In the genomic region with DNA sequence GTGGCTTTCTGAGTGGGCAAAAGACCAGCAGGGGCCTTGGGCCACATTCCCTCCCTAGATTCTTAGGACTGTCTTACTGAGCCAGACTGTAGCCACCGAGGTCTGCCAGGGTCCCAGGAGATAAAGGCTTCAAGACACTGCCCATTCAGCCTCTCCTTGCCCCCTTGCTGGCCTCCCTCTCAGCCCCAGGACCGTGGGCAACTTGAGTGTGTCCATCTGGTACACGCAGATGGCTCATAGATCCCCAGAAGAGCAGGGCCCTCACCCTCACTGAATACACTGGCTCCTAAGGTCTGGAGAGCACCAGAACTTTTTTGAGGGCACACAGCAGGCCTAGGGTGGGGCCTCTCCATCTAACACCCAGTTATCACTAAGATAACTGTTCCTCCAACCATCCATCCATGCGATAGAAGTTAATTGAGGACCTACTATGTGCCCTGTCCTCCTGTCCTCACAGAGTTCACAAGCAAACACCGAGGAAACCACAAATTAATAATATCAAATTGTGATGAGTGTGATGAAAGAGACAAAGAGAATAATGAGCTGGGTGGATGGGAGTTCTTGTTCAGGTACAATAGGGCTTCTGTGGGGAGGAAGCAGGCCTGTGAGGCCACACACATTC, we compare ENCODE assay signal across 15 cellular contexts. TPM values are rescaled to one million over a fixed set of nuclear protein-coding genes. Genes with fewer than 3 reads are reported as not detected.
A peak's percentile ranks its signal among the peaks of the same experiment; 100 is the strongest.
DNase-seq lines count a peak whose midpoint lies in the region; ATAC-seq and TF ChIP-seq lines count a peak whose summit lies in the region.
"Had no signal": no experiment of that assay in that cellular context is flagged by ENCODE, and none has a peak within 500 bp of the region (broad histone marks: within the 10 kb centered on the region; RNA-seq: fewer than 3 reads in every experiment).

No MANE protein-coding gene starts in this region.

- dilution Hi-C loops in mammary epithelial cell (cut with HindIII; ENCODE audit: low sequenced_read_pairs) = no loop called here

- H3K36me3 ChIP-seq in breast epithelium (no peaks in the 10 kb centered on the region), mammary epithelial cell (ENCODE audit: insufficient read depth, low read length) (no peaks in the 10 kb centered on the region), esophagus (ENCODE audit: control insufficient read depth in 2 of 2, insufficient read depth in 2 of 2, low read length in 1 of 2) (no peaks in the 10 kb centered on the region), upper lobe of right lung (no peaks in the 10 kb centered on the region)

- H3K9me3 ChIP-seq in breast epithelium (no peaks in the 10 kb centered on the region), mammary epithelial cell (replicated peaks; ENCODE audit: insufficient read depth, low read length) (no peaks in the 10 kb centered on the region), esophagus (ENCODE audit: control insufficient read depth in 2 of 2, insufficient read depth in 1 of 2, low read depth in 1 of 2, low read length in 1 of 2) (no peaks in the 10 kb centered on the region), upper lobe of right lung (no peaks in the 10 kb centered on the region)

- intact Hi-C loops in breast epithelium (cut with DNase I; ENCODE audit: low total_unique reads) (loop anchor here (10.0 kb wide), 1 partner anchor 54 kb away; no protein-coding TSS in a partner anchor), mammary epithelial cell (cut with micrococcal nuclease) (loop anchor here (1.0 kb wide), 3 partner anchors 58 to 276 kb away; no protein-coding TSS in a partner anchor), upper lobe of right lung (cut with DNase I) (no loop called here)

- H3K9me3 Mint-ChIP-seq in osteocyte (ENCODE audit: unreplicated experiment) = no peaks in the 10 kb centered on the region
- H3K9me3 Mint-ChIP-seq in activated T-cell treated with anti-CD3 and anti-CD28 coated beads, Interleukin-2, amount 50 U/mL, for 72 hours = no peaks in the 10 kb centered on the region
- H3K9me3 Mint-ChIP-seq in effector memory CD8-positive, alpha-beta T cell = no peaks in the 10 kb centered on the region
- H3K9me3 Mint-ChIP-seq: activated naive CD8-positive, alpha-beta T cell treated with anti-CD3 and anti-CD28 coated beads, Interleukin-2, amount 50 U/mL, for 24 hours; WTC11 had no signal

- no peaks in the 10 kb centered on the region for H3K4me1 ChIP-seq in breast epithelium
- peaks cover 2% of the 10 kb centered on the region for H3K4me1 ChIP-seq in mammary epithelial cell (ENCODE audit: insufficient read depth, low read length)
- no peaks in the 10 kb centered on the region for H3K4me1 ChIP-seq in esophagus (ENCODE audit: control insufficient read depth in 2 of 2, insufficient read depth in 2 of 2, low read length in 1 of 2)
- H3K4me1 ChIP-seq in upper lobe of right lung = peaks cover 2% of the 10 kb centered on the region

- no TSS peak for BruUV-seq in mammary epithelial cell (replicated peaks; lab: Mats Ljungman, UMichigan)

- H4K20me1 ChIP-seq in mammary epithelial cell (ENCODE audit: insufficient read depth, low read length) = no peaks in the 10 kb centered on the region

- H2AFZ ChIP-seq in mammary epithelial cell (ENCODE audit: low read depth, low read length) = no peak overlapping the region

- TF ChIP-seq CTCF in breast epithelium (IDR thresholded peaks at IDR 0.05) = no peak
- no peak for TF ChIP-seq CTCF in mammary epithelial cell (conservative IDR thresholded peaks at IDR 0.05 in 1 of 2, IDR thresholded peaks at IDR 0.05 in 1 of 2; ENCODE audit: extremely low read depth in 1 of 2, insufficient read depth in 1 of 2, low read depth in 1 of 2, low read length in 2 of 2)
- TF ChIP-seq CTCF in osteocyte (IDR thresholded peaks at IDR 0.05) = no peak
- TF ChIP-seq CTCF in upper lobe of right lung (IDR thresholded peaks at IDR 0.05) = no peak

- TF ChIP-seq POLR2A in breast epithelium (IDR thresholded peaks at IDR 0.05) = no peak

- peak overlapping the region; percentile 94 for H3K27ac Mint-ChIP-seq in osteocyte (ENCODE audit: unreplicated experiment)
- H3K27ac Mint-ChIP-seq in activated T-cell treated with anti-CD3 and anti-CD28 coated beads, Interleukin-2, amount 50 U/mL, for 72 hours = no peak overlapping the region
- H3K27ac Mint-ChIP-seq in effector memory CD8-positive, alpha-beta T cell = no peak overlapping the region
- H3K27ac Mint-ChIP-seq: activated naive CD8-positive, alpha-beta T cell treated with anti-CD3 and anti-CD28 coated beads, Interleukin-2, amount 50 U/mL, for 24 hours; WTC11 had no signal

- peaks cover 82% of the 10 kb centered on the region for H3K4me1 Mint-ChIP-seq in osteocyte (ENCODE audit: unreplicated experiment)
- H3K4me1 Mint-ChIP-seq in activated T-cell treated with anti-CD3 and anti-CD28 coated beads, Interleukin-2, amount 50 U/mL, for 72 hours (ENCODE audit: low read depth) = peaks cover 6% of the 10 kb centered on the region
- peaks cover 9 to 15% of the 10 kb centered on the region in 2 donors for H3K4me1 Mint-ChIP-seq in effector memory CD8-positive, alpha-beta T cell (ENCODE audit: low read depth in 2 of 2)

- H3K9ac ChIP-seq in mammary epithelial cell (ENCODE audit: insufficient read depth, low read length) = no peak overlapping the region

- H3K27me3 ChIP-seq in breast epithelium (no peaks in the 10 kb centered on the region), mammary epithelial cell (ENCODE audit: insufficient read depth, low read length) (no peaks in the 10 kb centered on the region), esophagus (ENCODE audit: control insufficient read depth in 1 of 2, insufficient read depth in 2 of 2, low read length in 2 of 2) (no peaks in the 10 kb centered on the region), upper lobe of right lung (no peaks in the 10 kb centered on the region)

- DNase-seq in breast epithelium (ENCODE audit: low spot score in 2 of 2) = no peak
- no peak for DNase-seq in mammary epithelial cell
- DNase-seq in osteocyte (ENCODE audit: extremely low spot score, unreplicated experiment) = no peak
- DNase-seq in upper lobe of right lung = no peak
- no peak for DNase-seq in activated T-cell treated with anti-CD3 and anti-CD28 coated beads, Interleukin-2, amount 50 U/mL, for 72 hours
- DNase-seq in effector memory CD8-positive, alpha-beta T cell = no peak
- DNase-seq: activated naive CD8-positive, alpha-beta T cell treated with anti-CD3 and anti-CD28 coated beads, Interleukin-2, amount 50 U/mL, for 24 hours; NCI-H2081 had no signal

- H3K36me3 Mint-ChIP-seq in osteocyte (ENCODE audit: unreplicated experiment) = no peaks in the 10 kb centered on the region
- H3K36me3 Mint-ChIP-seq in activated T-cell treated with anti-CD3 and anti-CD28 coated beads, Interleukin-2, amount 50 U/mL, for 72 hours (ENCODE audit: insufficient read depth in 2 of 2) = no peaks in the 10 kb centered on the region
- H3K36me3 Mint-ChIP-seq in effector memory CD8-positive, alpha-beta T cell (ENCODE audit: insufficient read depth) = no peaks in the 10 kb centered on the region
- H3K36me3 Mint-ChIP-seq: WTC11 had no signal

- no peak overlapping the region for H3K4me3 ChIP-seq in breast epithelium
- no peak overlapping the region for H3K4me3 ChIP-seq in mammary epithelial cell (replicated peaks in 1 of 3; ENCODE audit: insufficient read depth in 1 of 3, low read depth in 2 of 3, low read length in 3 of 3)
- no peak overlapping the region for H3K4me3 ChIP-seq in esophagus (ENCODE audit: low read depth in 1 of 2, low read length in 2 of 2)
- no peak overlapping the region for H3K4me3 ChIP-seq in upper lobe of right lung

- H3K27ac ChIP-seq in breast epithelium (peak overlapping the region; percentile 63 to 93), mammary epithelial cell (ENCODE audit: insufficient read depth, low read depth, low read length) (no peak overlapping the region), esophagus (ENCODE audit: low read depth in 2 of 2, low read length in 1 of 2) (peak overlapping the region; percentile 35 to 47), upper lobe of right lung (peak overlapping the region; percentile 63)

- H3K4me2 ChIP-seq in mammary epithelial cell (ENCODE audit: insufficient read depth, low read depth, low read length) = no peak overlapping the region

- no peaks in the 10 kb centered on the region for H3K27me3 Mint-ChIP-seq in osteocyte (ENCODE audit: unreplicated experiment)
- peaks cover 41% of the 10 kb centered on the region for H3K27me3 Mint-ChIP-seq in activated T-cell treated with anti-CD3 and anti-CD28 coated beads, Interleukin-2, amount 50 U/mL, for 72 hours (ENCODE audit: low read depth)
- H3K27me3 Mint-ChIP-seq in effector memory CD8-positive, alpha-beta T cell = peaks cover 6 to 59% of the 10 kb centered on the region in 2 donors

- CTCF ChIA-PET in mammary epithelial cell (lab: Charles Lee; ENCODE audit: low non-redundant PET) = no interaction called here

- H3K4me3 Mint-ChIP-seq in osteocyte (ENCODE audit: unreplicated experiment) = no peak overlapping the region
- H3K4me3 Mint-ChIP-seq in activated T-cell treated with anti-CD3 and anti-CD28 coated beads, Interleukin-2, amount 50 U/mL, for 72 hours = no peak overlapping the region
- no peak overlapping the region for H3K4me3 Mint-ChIP-seq in effector memory CD8-positive, alpha-beta T cell
- H3K4me3 Mint-ChIP-seq: activated naive CD8-positive, alpha-beta T cell treated with anti-CD3 and anti-CD28 coated beads, Interleukin-2, amount 50 U/mL, for 24 hours had no signal

- 70% methylated on average over 5 of the region's 5 CpGs for WGBS in mammary epithelial cell (ENCODE audit: low coverage, missing lambda C conversion rate)
- WGBS in esophagus, 2 donors = 70 to 85% methylated on average over 5 of the region's 5 CpGs

- ATAC-seq in upper lobe of right lung (no peak), GM21717 (IDR thresholded peaks at IDR 0.05; ENCODE audit: unreplicated experiment) (no peak)
- no peak for ATAC-seq in activated T-cell treated with anti-CD3 and anti-CD28 coated beads, Interleukin-2, amount 50 U/mL, for 72 hours (replicated peaks in 1 of 2)
- ATAC-seq in effector memory CD8-positive, alpha-beta T cell (replicated peaks) = no peak

- in situ Hi-C loops in mammary epithelial cell (cut with MboI; ENCODE audit: low sequenced_read_pairs in 2 of 2) = loop anchor here in 1 of 2 donors (25.0 kb wide), 1 partner anchor 202 kb away; a partner anchor contains a TSS

- H3K79me2 ChIP-seq in mammary epithelial cell (ENCODE audit: insufficient read depth, low read length) = no peaks in the 10 kb centered on the region

RNA-seq across cellular contexts. Expression of a gene that starts 4.9 kb away (rescaled TPM):
- 100 to 1,000 TPM in 2 of 3 donors, 10 to 100 TPM in 1; 53.7 to 243 (median 146) TPM for total RNA-seq in breast epithelium
- total RNA-seq in mammary epithelial cell = 1 to 10 TPM in 1 of 2 donors, not detected in 1; 1.5 TPM
- 0.25 TPM for polyA plus RNA-seq in mammary epithelial cell
- not detected for polyA minus RNA-seq in mammary epithelial cell
- 1 to 10 TPM; 7.9 to 9.6 TPM for polyA plus RNA-seq in esophagus
- 1,093 and 1,131 TPM in 2 replicates for total RNA-seq in osteocyte
- 120 TPM for total RNA-seq in upper lobe of right lung
- 1 to 10 TPM in 1 of 2 donors, under 1 TPM in 1; 0.34 to 1.1 TPM for total RNA-seq in activated T-cell treated with anti-CD3 and anti-CD28 coated beads, Interleukin-2, amount 50 U/mL, for 72 hours
- total RNA-seq: Calu3 had no signal

RNA-seq across cellular contexts. Expression of a gene that starts 6.0 kb away (rescaled TPM):
- total RNA-seq in breast epithelium = 1 to 10 TPM in 1 of 3 donors, not detected in 2; 1.3 TPM
- not detected for total RNA-seq in mammary epithelial cell
- polyA plus RNA-seq in mammary epithelial cell = not detected
- polyA minus RNA-seq in mammary epithelial cell = not detected
- polyA plus RNA-seq in esophagus = under 1 TPM in 1 of 2 donors, not detected in 1; 0.08 TPM
- total RNA-seq in osteocyte = 0.71 and 1.0 TPM in 2 replicates
- not detected for total RNA-seq in upper lobe of right lung
- not detected for total RNA-seq in activated T-cell treated with anti-CD3 and anti-CD28 coated beads, Interleukin-2, amount 50 U/mL, for 72 hours
- total RNA-seq: Calu3, LHCN-M2, lung microvascular endothelial cell, renal cortical epithelial cell had no signal

RNA-seq across cellular contexts. Expression of a gene that starts 29.3 kb away (rescaled TPM):
- total RNA-seq in breast epithelium (under 1 TPM in 2 of 3 donors, not detected in 1; 0.15 to 0.16 TPM), mammary epithelial cell (not detected), osteocyte (not detected in 2 replicates), upper lobe of right lung (not detected)
- polyA plus RNA-seq in mammary epithelial cell (not detected), esophagus (not detected)
- not detected for polyA minus RNA-seq in mammary epithelial cell
- total RNA-seq in activated T-cell treated with anti-CD3 and anti-CD28 coated beads, Interleukin-2, amount 50 U/mL, for 72 hours = not detected
- total RNA-seq: Calu3, LHCN-M2, lung microvascular endothelial cell, renal cortical epithelial cell had no signal

Comparison
In these comparisons a context has a peak if more than half of its experiments do, and no peak if none do; other contexts are left out.
1. RNA of a gene that starts 4.9 kb away (total RNA-seq): 1,093 to 1,131 TPM in osteocyte, 53.7 to 243 TPM in breast epithelium and 120 TPM in upper lobe of right lung (single experiment); 1.5 TPM in mammary epithelial cell and 0.34 to 1.1 TPM in activated T-cell treated with anti-CD3 and anti-CD28 coated beads, Interleukin-2, amount 50 U/mL, for 72 hours; every median in the first group is over 10 times any median in the second.